Comparison of ENCODE assay signal across 8 cellular contexts in genomic region chr12:55743131-55743921, GRCh38. TPM values are rescaled to one million over a fixed set of nuclear protein-coding genes. Genes with fewer than 3 reads are reported as not detected.
DNase-seq lines count a peak whose midpoint lies in the region; ATAC-seq, FAIRE-seq and TF ChIP-seq lines count a peak whose summit lies in the region.

No MANE protein-coding gene starts in this region.

- H3K27ac ChIP-seq in PC-3 (ENCODE audit: low read length) (no peak overlapping the region), osteoblast (ENCODE audit: low read depth, low read length) (no peak overlapping the region)

- H3K4me2 ChIP-seq in PC-3 (ENCODE audit: low read length) (peak overlapping the region; percentile 100), osteoblast (ENCODE audit: insufficient read depth, low read length) (peak overlapping the region; percentile 93)

- H3K9ac ChIP-seq in PC-3 (ENCODE audit: low read length) = peak overlapping the region; percentile 41; the same call in 1 of the 2 replicates

- POLR2A ChIA-PET in PC-3 (lab: Charles Lee; ENCODE audit: unreplicated experiment) = interaction anchor here (0.5 kb wide), 1 partner anchor 361 kb away, joined by 5 read pairs; the partner anchor contains the start of gene PA2G4

- H2AFZ ChIP-seq in PC-3 (ENCODE audit: low read length) (peak overlapping the region; percentile 95), osteoblast (ENCODE audit: low read length) (peak overlapping the region; percentile 71)

- peak; percentile 44 for FAIRE-seq in GM18507 (lab: Jason Lieb, UNC)

- H3K79me2 ChIP-seq in PC-3 (ENCODE audit: low read length) = no peaks in the 10 kb centered on the region
- H3K79me2 ChIP-seq in osteoblast (ENCODE audit: insufficient read depth, low read length) = no peaks in the 10 kb centered on the region

- no peak; the same call in 1 of the 2 replicates for TF ChIP-seq CTCF in PC-3 (conservative IDR thresholded peaks at IDR 0.05; ENCODE audit: low read depth, low read length)
- no peak for TF ChIP-seq CTCF in osteoblast (IDR thresholded peaks at IDR 0.05; ENCODE audit: extremely low read depth, low read depth, low read length)

- no TSS peak for BruUV-seq in PC-3 (replicated peaks; lab: Mats Ljungman, UMichigan)

- ATAC-seq in HG03103 (IDR thresholded peaks at IDR 0.05; ENCODE audit: low read depth, unreplicated experiment) = peak; percentile 23
- ATAC-seq in PC-3 = peak; percentile 66
- ATAC-seq in HG02970 (IDR thresholded peaks at IDR 0.05; ENCODE audit: low FRiP score, unreplicated experiment) = no peak

- H4K20me1 ChIP-seq in PC-3 (ENCODE audit: low read length) (no peaks in the 10 kb centered on the region), osteoblast (ENCODE audit: insufficient read depth, low read length) (peaks cover 6% of the 10 kb centered on the region)

- DNase-seq in AG08396 (ENCODE audit: low spot score) (peak; percentile 82), GM18507 (ENCODE audit: extremely low spot score, insufficient read length, low read depth) (no peak), PC-3 (peak; percentile 67), globus pallidus (ENCODE audit: low spot score) (peak; percentile 62), osteoblast (ENCODE audit: insufficient read length, low spot score, missing footprints) (peak; percentile 98)
- DNase-seq in activated effector memory CD4-positive, alpha-beta T cell treated with anti-CD3 and anti-CD28 coated beads, Interleukin-2, amount 50 U/mL, for 16 hours = peak; percentile 86

- H3K4me1 ChIP-seq in PC-3 (ENCODE audit: insufficient read depth, low read length) (peaks cover 15% of the 10 kb centered on the region; the same call in 1 of the 2 replicates), osteoblast (ENCODE audit: insufficient read depth, low read length) (peaks cover 21% of the 10 kb centered on the region)

- H3K9me3 ChIP-seq in PC-3 (ENCODE audit: low read length) (no peaks in the 10 kb centered on the region), osteoblast (ENCODE audit: low read depth, low read length) (no peaks in the 10 kb centered on the region)

- no peaks in the 10 kb centered on the region for H3K36me3 ChIP-seq in PC-3 (ENCODE audit: low read depth, low read length)
- H3K36me3 ChIP-seq in osteoblast (ENCODE audit: insufficient read depth, low read length) = no peaks in the 10 kb centered on the region

- no peaks in the 10 kb centered on the region for H3K9me2 ChIP-seq in PC-3 (replicated peaks; ENCODE audit: low read length)

- CTCF ChIA-PET in PC-3 (lab: Charles Lee) = no interaction called here

- H3F3A ChIP-seq in PC-3 (ENCODE audit: low read length, unreplicated experiment) = no peaks in the 10 kb centered on the region

- H3K4me3 ChIP-seq in PC-3 (ENCODE audit: low read length) = peak overlapping the region; percentile 87
- peak overlapping the region; percentile 82 for H3K4me3 ChIP-seq in osteoblast (ENCODE audit: insufficient read depth, low read length)

- intact Hi-C loops in PC-3 (cut with micrococcal nuclease) = loop anchor here (5.0 kb wide), 1 partner anchor 74 kb away; the partner anchor contains the start of genes ORMDL2 and SARNP

- H3K27me3 ChIP-seq in PC-3 (ENCODE audit: low read length) (no peaks in the 10 kb centered on the region), osteoblast (ENCODE audit: insufficient read depth, low read length) (no peaks in the 10 kb centered on the region)

RNA-seq across cellular contexts. Expression of gene GDF11, which starts 0.4 kb away (rescaled TPM):
- total RNA-seq in PC-3 (2014; rRNA removed) = 7.1 and 17.4 TPM in 2 replicates
- 4.1 and 4.3 TPM in 2 replicates for total RNA-seq in osteoblast

RNA-seq across cellular contexts. Expression of gene CD63, which starts 14.5 kb away (rescaled TPM):
- 784 and 869 TPM in 2 replicates for total RNA-seq in PC-3 (2014; rRNA removed)
- total RNA-seq in osteoblast = 3,072 and 3,128 TPM in 2 replicates

RNA-seq across cellular contexts. Expression of gene RDH5, which starts 23.1 kb away (rescaled TPM):
- total RNA-seq in PC-3 (2014; rRNA removed) (4.6 and 5.1 TPM in 2 replicates), osteoblast (27.7 and 32.2 TPM in 2 replicates)

RNA-seq across cellular contexts. Expression of gene BLOC1S1, which starts 27.5 kb away (rescaled TPM):
- total RNA-seq in PC-3 (2014; rRNA removed) (63.5 and 90.8 TPM in 2 replicates), osteoblast (46.0 and 59.4 TPM in 2 replicates)

RNA-seq across cellular contexts. Expression of gene ITGA7, which starts 35.6 kb away (rescaled TPM):
- 4.4 and 9.7 TPM in 2 replicates for total RNA-seq in PC-3 (2014; rRNA removed)
- total RNA-seq in osteoblast = 22.4 and 24.8 TPM in 2 replicates
